1 cellular context compared by ENCODE assay signal in genomic region chr1:154866257-154866994, GRCh38.
TF ChIP-seq lines count a peak whose summit lies in the region.

No MANE protein-coding gene starts in this region.

TF ChIP-seq in K562, 482 proteins besides CTCF, POLR2A, EP300 and RAD21 (continued from another document):
- TF ChIP-seq STAT6 (CRISPR knock-in tag; IDR thresholded peaks at IDR 0.05) (no peak), TFAP4 (CRISPR knock-in tag; IDR thresholded peaks at IDR 0.05; ENCODE audit: borderline replicate concordance) (peak; percentile 17; the same call in 1 of the 2 replicates), ZNF785 (CRISPR knock-in tag; IDR thresholded peaks at IDR 0.05) (no peak), NBN (IDR thresholded peaks at IDR 0.05; ENCODE audit: low read depth) (no peak), CBX3 (IDR thresholded peaks at IDR 0.05; ENCODE audit: borderline replicate concordance in 1 of 2, low read length in 2 of 2) (no peak), TEAD4 (IDR thresholded peaks at IDR 0.05; ENCODE audit: low read length) (no peak), TEAD4 (CRISPR knock-in tag; IDR thresholded peaks at IDR 0.05; ENCODE audit: borderline replicate concordance) (no peak), TCF3 (CRISPR knock-in tag; IDR thresholded peaks at IDR 0.05) (peak; percentile 64), CEBPG (CRISPR knock-in tag; IDR thresholded peaks at IDR 0.05) (no peak), CEBPG (tag; conservative IDR thresholded peaks at IDR 0.05 in 1 of 2, IDR thresholded peaks at IDR 0.05 in 1 of 2) (no peak), BCLAF1 (IDR thresholded peaks at IDR 0.05; ENCODE audit: borderline replicate concordance in 1 of 2, control insufficient read depth in 1 of 2, low read depth in 2 of 2, low read length in 1 of 2) (no peak)
